36 cellular contexts compared by ENCODE assay signal in genomic region chr19:39174142-39174541, GRCh38. TPM values are rescaled to one million over a fixed set of nuclear protein-coding genes. Genes with fewer than 3 reads are reported as not detected.
"Had no signal": no experiment of that assay in that cellular context is flagged by ENCODE, and none has a peak within 500 bp of the region (broad histone marks: within the 10 kb centered on the region; RNA-seq: fewer than 3 reads in every experiment).

No MANE protein-coding gene starts in this region.

- DNase-seq: naive B cell; naive thymus-derived CD8-positive, alpha-beta T cell; nephron progenitor cell; occipital lobe; retina; spleen; stimulated activated CD4-positive, alpha-beta T cell treated with anti-CD3 and anti-CD28 coated beads, Interleukin-12 subunit alpha, Interleukin-12 subunit beta, amount 100 ng/mL, for 4 hours; stimulated activated CD4-positive, alpha-beta T cell treated with anti-CD3 and anti-CD28 coated beads, Interleukin-1b, Interleukin-23, amount 100 ng/mL, for 48 hours; stimulated activated CD4-positive, alpha-beta T cell treated with anti-CD3 and anti-CD28 coated beads, Interleukin-4, amount 100 ng/mL, for 1 hour; stimulated activated CD4-positive, alpha-beta T cell treated with anti-CD3 and anti-CD28 coated beads, Interleukin-4, amount 100 ng/mL, for 4 hours; stimulated activated CD8-positive, alpha-beta memory T cell treated with anti-CD3 and anti-CD28 coated beads, Interleukin-4, amount 100 ng/mL, for 48 hours; stimulated activated naive CD4-positive, alpha-beta T cell; stimulated activated naive CD8-positive, alpha-beta T cell treated with anti-CD3 and anti-CD28 coated beads, Interleukin-15, amount 100 ng/mL, for 72 hours; stimulated activated naive CD8-positive, alpha-beta T cell treated with anti-CD3 and anti-CD28 coated beads, Interleukin-15, Interleukin-2, amounts not matched to agents 100 U/mL and 50 U/mL, for 24 hours; substantia nigra; testis; tibial artery; transverse colon; upper lobe of right lung; uterus had no signal

- H3K36me3 ChIP-seq: uterus had no signal

- H3K4me1 ChIP-seq: pancreas, prostate gland, right atrium auricular region, spleen, testis, tibial artery, upper lobe of right lung, uterus had no signal

- H3K4me3 ChIP-seq: pancreas, prostate gland, right atrium auricular region, skin epidermis, smooth muscle cell, spleen, suprapubic skin, testis, tibial artery, transverse colon, upper lobe of right lung, uterus had no signal

- H3K27me3 ChIP-seq: pancreas, right atrium auricular region, spleen, suprapubic skin, testis, tibial artery, transverse colon, upper lobe of right lung, uterus had no signal

- H3K27ac Mint-ChIP-seq: natural killer cell treated with Interleukin-12 subunit alpha and Interleukin-12 subunit beta and Interleukin-15 and Interleukin-18, amount 100 ng/mL, for 72 hours; nephron progenitor cell; stimulated activated memory B cell treated with anti-CD40 and anti-IgM and Interleukin-4, amounts not matched to agents 10 μg/mL and 1 μg/mL and 100 μg/mL, for 72 hours; stimulated activated naive CD8-positive, alpha-beta T cell treated with anti-CD3 and anti-CD28 coated beads, Interleukin-15, amount 100 ng/mL, for 72 hours; type B pancreatic cell had no signal

- FAIRE-seq: pancreas had no signal

- H3K36me3 Mint-ChIP-seq: natural killer cell treated with Interleukin-12 subunit alpha and Interleukin-12 subunit beta and Interleukin-15 and Interleukin-18, amount 100 ng/mL, for 72 hours; type B pancreatic cell had no signal

- H3K27ac ChIP-seq: pancreas, prostate gland, right atrium auricular region, skin epidermis, spleen, suprapubic skin, testis, tibial artery, transverse colon, upper lobe of right lung, uterus had no signal

- H3K4me3 Mint-ChIP-seq: naive B cell; naive thymus-derived CD8-positive, alpha-beta T cell; natural killer cell treated with Interleukin-12 subunit alpha and Interleukin-12 subunit beta and Interleukin-15 and Interleukin-18, amount 100 ng/mL, for 72 hours; nephron progenitor cell; neural crest cell; stimulated activated memory B cell treated with anti-CD40 and anti-IgM and Interleukin-4, amounts not matched to agents 10 μg/mL and 1 μg/mL and 100 μg/mL, for 72 hours; stimulated activated naive CD8-positive, alpha-beta T cell treated with anti-CD3 and anti-CD28 coated beads, Interleukin-15, amount 100 ng/mL, for 72 hours; type B pancreatic cell had no signal

- H3K4me2 ChIP-seq: smooth muscle cell had no signal

- H3K27me3 Mint-ChIP-seq: naive B cell; naive thymus-derived CD8-positive, alpha-beta T cell; natural killer cell treated with Interleukin-12 subunit alpha and Interleukin-12 subunit beta and Interleukin-15 and Interleukin-18, amount 100 ng/mL, for 72 hours; stimulated activated memory B cell treated with anti-CD40 and anti-IgM and Interleukin-4, amounts not matched to agents 10 μg/mL and 1 μg/mL and 100 μg/mL, for 72 hours; stimulated activated naive CD8-positive, alpha-beta T cell treated with anti-CD3 and anti-CD28 coated beads, Interleukin-15, amount 100 ng/mL, for 72 hours; type B pancreatic cell had no signal

- H3K9me3 ChIP-seq: pancreas, prostate gland, right atrium auricular region, spleen, suprapubic skin, testis, tibial artery, transverse colon, upper lobe of right lung, uterus had no signal

- H3K4me1 Mint-ChIP-seq: neural crest cell; stimulated activated memory B cell treated with anti-CD40 and anti-IgM and Interleukin-4, amounts not matched to agents 10 μg/mL and 1 μg/mL and 100 μg/mL, for 72 hours; stimulated activated naive CD8-positive, alpha-beta T cell treated with anti-CD3 and anti-CD28 coated beads, Interleukin-15, amount 100 ng/mL, for 72 hours had no signal

- ATAC-seq: naive thymus-derived CD8-positive, alpha-beta T cell; natural killer cell treated with Interleukin-12 subunit alpha and Interleukin-12 subunit beta and Interleukin-15 and Interleukin-18, amount 100 ng/mL, for 72 hours; pancreas; sciatic nerve; stimulated activated memory B cell treated with anti-CD40 and anti-IgM and Interleukin-4, amounts not matched to agents 10 μg/mL and 1 μg/mL and 100 μg/mL, for 72 hours; stimulated activated naive CD8-positive, alpha-beta T cell treated with anti-CD3 and anti-CD28 coated beads, Interleukin-15, Interleukin-2, amounts not matched to agents 100 U/mL and 50 U/mL, for 24 hours; upper lobe of right lung had no signal

- H3K9me3 Mint-ChIP-seq: naive B cell; naive thymus-derived CD8-positive, alpha-beta T cell; natural killer cell treated with Interleukin-12 subunit alpha and Interleukin-12 subunit beta and Interleukin-15 and Interleukin-18, amount 100 ng/mL, for 72 hours; nephron progenitor cell; neural crest cell; stimulated activated memory B cell treated with anti-CD40 and anti-IgM and Interleukin-4, amounts not matched to agents 10 μg/mL and 1 μg/mL and 100 μg/mL, for 72 hours; stimulated activated naive CD8-positive, alpha-beta T cell treated with anti-CD3 and anti-CD28 coated beads, Interleukin-15, amount 100 ng/mL, for 72 hours; type B pancreatic cell had no signal

RNA-seq across cellular contexts. Expression of gene NCCRP1, which starts 22.6 kb away (rescaled TPM):
- total RNA-seq: naive thymus-derived CD8-positive, alpha-beta T cell; natural killer cell treated with Interleukin-12 subunit alpha and Interleukin-12 subunit beta and Interleukin-15 and Interleukin-18, amount 100 ng/mL, for 72 hours; neural crest cell; occipital lobe; osteocyte; posterior vena cava; pulmonary artery endothelial cell; right atrium auricular region; sciatic nerve; uterus had no signal
- polyA plus RNA-seq: naive thymus-derived CD8-positive, alpha-beta T cell had no signal

RNA-seq across cellular contexts. Expression of gene SYCN, which starts 29.9 kb away (rescaled TPM):
- total RNA-seq: naive thymus-derived CD8-positive, alpha-beta T cell; natural killer cell treated with Interleukin-12 subunit alpha and Interleukin-12 subunit beta and Interleukin-15 and Interleukin-18, amount 100 ng/mL, for 72 hours; neural crest cell; occipital lobe; osteocyte; posterior vena cava; pulmonary artery endothelial cell; right atrium auricular region; sciatic nerve; smooth muscle cell; spleen; suprapubic skin; transverse colon; upper lobe of right lung; urinary bladder; uterus had no signal
- polyA plus RNA-seq: naive thymus-derived CD8-positive, alpha-beta T cell; smooth muscle cell; spleen; thymus; urinary bladder had no signal
